23 cellular contexts compared by ENCODE assay signal in the genomic region with DNA sequence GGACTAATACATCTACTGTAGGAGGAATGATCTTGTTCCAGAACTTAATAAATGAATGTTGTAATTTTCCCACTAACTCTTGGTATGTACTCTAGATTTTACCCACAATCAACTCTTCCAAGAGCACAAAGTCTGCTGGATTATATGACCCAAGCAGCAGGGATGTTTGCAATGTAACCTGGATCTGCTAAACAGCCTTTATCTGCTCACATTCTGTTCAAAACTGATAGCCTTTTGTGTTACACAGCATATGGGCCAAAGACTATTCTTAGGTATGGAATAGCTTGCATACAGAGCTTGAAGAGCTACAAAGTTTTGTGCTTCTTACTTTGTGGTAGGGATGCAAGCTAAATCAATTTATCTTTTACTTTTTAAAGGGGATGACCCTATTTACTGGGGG.
"Had no signal": no experiment of that assay in that cellular context is flagged by ENCODE, and none has a peak within 500 bp of the region (broad histone marks: within the 10 kb centered on the region; RNA-seq: fewer than 3 reads in every experiment).

No MANE protein-coding gene starts in this region.

- H3K27ac ChIP-seq: coronary artery, dorsolateral prefrontal cortex, esophagus muscularis mucosa, foreskin keratinocyte, gastrocnemius medialis, heart right ventricle, left lung, lower lobe of right lung had no signal

- ATAC-seq: foreskin keratinocyte, gastrocnemius medialis, left lung, lower lobe of right lung had no signal

- H3K4me1 ChIP-seq: esophagus muscularis mucosa, foreskin keratinocyte, gastrocnemius medialis, heart right ventricle, left lung, lower lobe of right lung had no signal

- FAIRE-seq: colon, endothelial cell of umbilical vein, kidney had no signal

- DNase-seq: dermis blood vessel endothelial cell; dorsolateral prefrontal cortex; effector CD4-positive, alpha-beta T cell; effector memory CD4-positive, alpha-beta T cell; foreskin keratinocyte; gastrocnemius medialis; glutamatergic neuron; head of caudate nucleus; heart right ventricle; hypothalamus; immature natural killer cell; islet precursor cell; kidney; kidney glomerular epithelial cell; left lung; lower lobe of right lung; mesendoderm; midbrain; naive B cell had no signal

- H3K4me3 ChIP-seq: coronary artery, dorsolateral prefrontal cortex, esophagus muscularis mucosa, gastrocnemius medialis, heart right ventricle, left lung, lower lobe of right lung had no signal

- H3K27me3 ChIP-seq: dorsolateral prefrontal cortex, esophagus muscularis mucosa, foreskin keratinocyte, gastrocnemius medialis, heart right ventricle, left lung had no signal

- H3K9me3 ChIP-seq: gastrocnemius medialis, lower lobe of right lung had no signal

- H3K36me3 ChIP-seq: esophagus muscularis mucosa, gastrocnemius medialis, heart right ventricle, left lung, lower lobe of right lung had no signal
